Comparison of ENCODE assay signal across 32 cellular contexts in genomic region chr19:48921721-48922500, GRCh38. TPM values are rescaled to one million over a fixed set of nuclear protein-coding genes. Genes with fewer than 3 reads are reported as not detected.
"Had no signal": no experiment of that assay in that cellular context is flagged by ENCODE, and none has a peak within 500 bp of the region (broad histone marks: within the 10 kb centered on the region; RNA-seq: fewer than 3 reads in every experiment).

No MANE protein-coding gene starts in this region.

- FAIRE-seq: astrocyte had no signal

- DNase-seq: activated CD4-positive, alpha-beta T cell treated with anti-CD3 and anti-CD28 coated beads, Interleukin-2, amount 10 ng/mL, durations not matched to agents 24 days and 14 days; activated CD4-positive, alpha-beta T cell treated with anti-CD3 and anti-CD28 coated beads, Interleukin-2, amount 50 U/mL, for 4 hours; activated CD8-positive, alpha-beta memory T cell treated with anti-CD3 and anti-CD28 coated beads, Interleukin-2, amount 50 U/mL, for 4 hours; activated gamma-delta T cell treated with Interleukin-2 at 50 U/mL for 16 hours; activated naive CD4-positive, alpha-beta T cell treated with anti-CD3 and anti-CD28 coated beads for 36 hours; activated T-cell treated with anti-CD3 and anti-CD28 coated beads for 4 hours; activated T-cell treated with anti-CD3 and anti-CD28 coated beads, Interleukin-2, amount 50 U/mL, for 4 hours; adrenal gland; body of pancreas; Kasumi-1; MG63; NCI-H1092; NCI-H1436 treated with DMSO at 0.1 percent for 48 hours; NCI-H1694 treated with DMSO at 0.1 percent for 48 hours; NCI-H2029; NCI-H345; NCI-H524 treated with DMSO at 0.1 percent for 48 hours; SHP77; SJCRH30; T1000; WERI-Rb-1 had no signal

- H3K4me1 ChIP-seq: adrenal gland, breast epithelium had no signal

- ATAC-seq: activated naive CD4-positive, alpha-beta T cell treated with anti-CD3 and anti-CD28 coated beads, Interleukin-2, amount 50 U/mL, for 72 hours; activated T-cell treated with anti-CD3 and anti-CD28 coated beads, Interleukin-2, amount 50 U/mL, for 4 hours; body of pancreas; Panc1 had no signal

- H3K27ac ChIP-seq: adrenal gland, body of pancreas, breast epithelium, SJCRH30, SK-N-MC, WERI-Rb-1 had no signal

- H3K9me3 ChIP-seq: adrenal gland, body of pancreas, breast epithelium, MG63, SJCRH30 had no signal

- H3K27me3 ChIP-seq: adrenal gland, body of pancreas, breast epithelium, MG63, SJCRH30 had no signal

- H3K36me3 ChIP-seq: breast epithelium had no signal

- H3K4me3 ChIP-seq: adrenal gland, body of pancreas, breast epithelium, MG63, SJCRH30, SK-N-MC had no signal

RNA-seq across cellular contexts. Expression of gene DHDH, which starts 11.6 kb away (rescaled TPM):
- total RNA-seq: activated T-cell treated with anti-CD3 and anti-CD28 coated beads, Interleukin-2, amount 50 U/mL, for 4 hours; activated T-helper 1 cell treated with anti-CD3 and anti-CD28 coated beads, Interleukin-12 subunit alpha, Interleukin-12 subunit beta, Interleukin-2, Interleukin-4 antibody, amounts not matched to agents 30 ng/mL and 10 ng/mL and 1 ng/mL, durations not matched to agents 14 hours and 24 hours and 36 hours; body of pancreas; cardiac septum; NCI-H460; RPMI7951; SJCRH30; T-helper 1 cell treated with Interleukin-12 subunit alpha and Interleukin-12 subunit beta and Interleukin-4 antibody, amounts not matched to agents 30 ng/mL and 1 ng/mL, for 36 hours had no signal

RNA-seq across cellular contexts. Expression of gene TULP2, which starts 23.4 kb away (rescaled TPM):
- total RNA-seq: activated CD4-positive, alpha-beta T cell treated with anti-CD3 and anti-CD28 coated beads, Interleukin-2, amount 10 ng/mL, durations not matched to agents 24 days and 14 days; activated T-helper 1 cell treated with anti-CD3 and anti-CD28 coated beads, Interleukin-12 subunit alpha, Interleukin-12 subunit beta, Interleukin-2, Interleukin-4 antibody, amounts not matched to agents 30 ng/mL and 10 ng/mL and 1 ng/mL, durations not matched to agents 14 hours and 24 hours and 36 hours; astrocyte; body of pancreas; NCI-H460; RPMI7951; SJCRH30; T-helper 1 cell treated with Interleukin-12 subunit alpha and Interleukin-12 subunit beta and Interleukin-4 antibody, amounts not matched to agents 30 ng/mL and 1 ng/mL, for 36 hours; T-helper 2 cell treated with Interferon-gamma antibody and Interleukin-4, amounts not matched to agents 100 ng/mL and 5 ng/mL, for 36 hours had no signal
